9 cellular contexts compared by ENCODE assay signal in the genomic region with DNA sequence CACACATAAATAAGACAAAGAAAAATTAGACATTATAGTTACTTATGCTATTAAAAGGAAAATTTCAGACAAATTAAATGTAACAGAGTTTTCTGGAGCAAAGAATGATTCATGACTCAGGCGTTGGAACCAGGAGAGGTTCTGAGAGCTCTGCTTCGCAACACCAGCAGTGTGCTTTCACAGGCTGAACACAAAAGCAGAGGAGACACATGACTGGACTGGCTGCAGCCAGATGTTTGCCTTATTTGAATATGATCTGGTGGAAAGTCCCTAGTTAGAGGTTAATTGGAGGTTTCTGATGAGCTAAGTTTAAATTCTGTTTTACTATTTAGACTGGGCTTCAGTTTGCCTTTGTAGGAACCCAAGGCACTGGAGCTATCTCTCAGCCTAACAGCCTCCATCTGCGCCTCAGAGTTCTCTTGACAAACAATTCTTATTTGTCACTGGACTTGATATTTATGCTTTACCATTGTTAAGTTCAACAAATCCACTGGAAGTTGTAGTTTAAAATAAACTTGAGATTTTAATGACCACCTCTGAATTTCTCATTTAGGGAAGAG. TPM values are rescaled to one million over a fixed set of nuclear protein-coding genes. Genes with fewer than 3 reads are reported as not detected.
DNase-seq lines count a peak whose midpoint lies in the region; ATAC-seq, FAIRE-seq and TF ChIP-seq lines count a peak whose summit lies in the region.
"Had no signal": no experiment of that assay in that cellular context is flagged by ENCODE, and none has a peak within 500 bp of the region (broad histone marks: within the 10 kb centered on the region; RNA-seq: fewer than 3 reads in every experiment).

No MANE protein-coding gene starts in this region.

- POLR2A ChIA-PET in AG04450 (lab: Yijun Ruan, JAX), result no interaction called here

- CTCF ChIA-PET in AG04450 (lab: Charles Lee), result interaction anchor here (2.7 kb wide), 1 partner anchor 43 kb away, joined by 10 read pairs; no protein-coding TSS in a partner anchor

- intact Hi-C loops in vagina (cut with DNase I), result no loop called here

- no peaks in the 10 kb centered on the region for H3K27me3 ChIP-seq in AG04450 (ENCODE audit: control insufficient read depth, insufficient read depth, low read length)
- no peaks in the 10 kb centered on the region for H3K27me3 ChIP-seq in vagina

- DNase-seq in AG04450 (ENCODE audit: low read depth, low spot score) (peak; percentile 45), GM19239 (ENCODE audit: insufficient read length, low spot score) (peak; percentile 21), epithelial cell of esophagus (ENCODE audit: low read depth) (peak; percentile 75), cortex of kidney (lab: John Stamatoyannopoulos, UW) (no peak), SW480 (ENCODE audit: low spot score) (no peak), NCI-H748 (lab: John Stamatoyannopoulos, UW; ENCODE audit: unreplicated experiment) (no peak), vagina (ENCODE audit: extremely low spot score in 2 of 2) (no peak)
- DNase-seq: NCI-H524 had no signal

- H3K4me3 ChIP-seq in AG04450 (ENCODE audit: low read depth, low read length) (no peak overlapping the region), epithelial cell of esophagus (ENCODE audit: low read length) (no peak overlapping the region), vagina (no peak overlapping the region)

- H3K4me1 ChIP-seq in vagina, result no peaks in the 10 kb centered on the region

- H3K27ac ChIP-seq in AG04450 (ENCODE audit: low read depth, low read length) (no peak overlapping the region), vagina (no peak overlapping the region)

- ATAC-seq in HG03064 (IDR thresholded peaks at IDR 0.05; ENCODE audit: low read depth, unreplicated experiment), result peak; percentile 80

- H3K9me3 ChIP-seq in AG04450 (ENCODE audit: control insufficient read depth, insufficient read depth, low read length), result no peaks in the 10 kb centered on the region
- no peaks in the 10 kb centered on the region for H3K9me3 ChIP-seq in vagina

- peak; percentile 91 for FAIRE-seq in GM19239 (lab: Jason Lieb, UNC)

- H3K36me3 ChIP-seq in vagina, result peaks cover 0 to 92% of the 10 kb centered on the region in 2 donors

- no peak for TF ChIP-seq POLR2A in vagina (IDR thresholded peaks at IDR 0.05)

- no peak for TF ChIP-seq CTCF in AG04450 (IDR thresholded peaks at IDR 0.05; ENCODE audit: low read depth, low read length)
- no peak for TF ChIP-seq CTCF in epithelial cell of esophagus (IDR thresholded peaks at IDR 0.05; ENCODE audit: insufficient read depth, low read depth, low read length, missing control alignments)
- no peak for TF ChIP-seq CTCF in vagina (IDR thresholded peaks at IDR 0.05)

RNA-seq across cellular contexts. Expression of a gene that starts 16.2 kb away (rescaled TPM):
- polyA plus RNA-seq in AG04450 (2011; rRNA removed), result 17.9 and 23.1 TPM in 2 replicates
- 25.3 and 38.5 TPM in 2 replicates for polyA minus RNA-seq in AG04450 (2011; rRNA and poly(A)+ RNA removed)
- total RNA-seq in vagina, result 37.8 TPM

Comparison
In these comparisons a context has a peak if more than half of its experiments do, and no peak if none do; other contexts are left out.
1. DNase-seq: peak in AG04450 (single experiment), GM19239 (single experiment) and epithelial cell of esophagus (single experiment); none in cortex of kidney (single experiment), SW480 (single experiment), NCI-H748 (single experiment) and vagina (0 of 2).